ENCODE assay signal across 10 cellular contexts in the genomic region with DNA sequence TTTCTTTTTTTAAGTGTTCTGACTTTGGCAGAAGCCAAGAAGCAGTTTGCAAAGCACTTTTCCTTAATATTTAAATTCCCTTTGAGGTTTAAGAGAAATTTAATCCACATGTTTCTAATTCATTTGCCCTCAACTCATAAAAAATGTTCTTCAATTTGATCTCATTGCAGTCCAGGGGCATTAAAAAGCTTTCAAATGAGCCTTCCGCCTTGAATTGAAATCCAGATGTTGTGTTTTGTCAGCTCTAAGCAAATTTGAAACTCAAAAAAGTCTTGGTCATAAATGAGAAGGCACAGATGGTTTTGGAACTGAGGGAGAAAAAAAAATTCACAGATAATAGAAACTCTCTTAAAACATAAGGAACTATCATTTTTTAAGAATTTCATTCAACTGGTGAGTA.
"Had no signal": no experiment of that assay in that cellular context is flagged by ENCODE, and none has a peak within 500 bp of the region (broad histone marks: within the 10 kb centered on the region; RNA-seq: fewer than 3 reads in every experiment).

No MANE protein-coding gene starts in this region.

- H3K27ac Mint-ChIP-seq: HFFc6 had no signal

- H3K9me3 ChIP-seq: HAP-1 had no signal

- FAIRE-seq: H1, H54, HTR-8/SVneo, K562 had no signal

- H3K4me3 ChIP-seq: GM23248, HAP-1, K562 had no signal

- H3K4me1 ChIP-seq: HAP-1 had no signal

- H3K9ac ChIP-seq: GM23248 had no signal

- H3K27ac ChIP-seq: GM23248 had no signal

- H3K4me3 Mint-ChIP-seq: HFFc6 had no signal

- H3K36me3 ChIP-seq: HAP-1 had no signal

- DNase-seq: GM23248, HFFc6, IMR-90, KG1 had no signal

- ATAC-seq: HCT116, K562 had no signal

- H2AFZ ChIP-seq: GM23248 had no signal
